In genomic region chr2:133732982-133733670, GRCh38 we compare ENCODE assay signal across 24 cellular contexts.
DNase-seq lines count a peak whose midpoint lies in the region; ATAC-seq and TF ChIP-seq lines count a peak whose summit lies in the region.
"Had no signal": no experiment of that assay in that cellular context is flagged by ENCODE, and none has a peak within 500 bp of the region (broad histone marks: within the 10 kb centered on the region; RNA-seq: fewer than 3 reads in every experiment).

No MANE protein-coding gene starts in this region.

- H3K4me3 ChIP-seq in A673 (ENCODE audit: low read depth, low read length, poor library complexity, severe bottlenecking): no peak overlapping the region
- H3K4me3 ChIP-seq: coronary artery, neural progenitor cell, SJCRH30, thyroid gland had no signal

- no peaks in the 10 kb centered on the region for H3K27me3 ChIP-seq in A673 (replicated peaks; ENCODE audit: insufficient read depth, low read depth, low read length, poor library complexity)
- H3K27me3 ChIP-seq: neural progenitor cell, SJCRH30, thyroid gland had no signal

- POLR2A ChIA-PET in A673 (lab: Charles Lee; ENCODE audit: low non-redundant PET): no interaction called here

- H3K9me3 Mint-ChIP-seq in activated T-helper 17 cell treated with anti-CD3 and anti-CD28 coated beads, Interleukin-2, amount 50 U/mL, for 72 hours: no peaks in the 10 kb centered on the region

- DNase-seq in A673 (ENCODE audit: low spot score) (peak; percentile 12), GM04503 (ENCODE audit: low read depth) (peak; percentile 39), islet precursor cell (peak; percentile 66), SKM-1 treated with dmso at 0.1 percent for 144 hours (lab: John Stamatoyannopoulos, UW; ENCODE audit: unreplicated experiment) (no peak)
- DNase-seq in stimulated activated naive CD4-positive, alpha-beta T cell treated with Interleukin-2 at 50 U/mL for 16 hours (lab: John Stamatoyannopoulos, UW): no peak
- DNase-seq: activated CD4-positive, alpha-beta memory T cell treated with anti-CD3 and anti-CD28 coated beads for 36 hours; activated CD8-positive, alpha-beta memory T cell treated with anti-CD3 and anti-CD28 coated beads, Interleukin-2, amount 50 U/mL, for 4 hours; DND-41; effector memory CD8-positive, alpha-beta T cell; KBM-7; NCI-H1417 treated with DMSO at 0.1 percent for 48 hours; NCI-H2081 treated with DMSO at 0.1 percent for 48 hours; NCI-H446; NCI-H774; SJCRH30; stimulated activated naive CD8-positive, alpha-beta T cell treated with anti-CD3 and anti-CD28 coated beads, Interleukin-15, amount 100 ng/mL, for 72 hours; thyroid gland had no signal

- no peak for TF ChIP-seq CTCF in A673 (conservative IDR thresholded peaks at IDR 0.05; ENCODE audit: low read depth, low read length)

- no peak overlapping the region for H3K27ac Mint-ChIP-seq in activated T-helper 17 cell treated with anti-CD3 and anti-CD28 coated beads, Interleukin-2, amount 50 U/mL, for 72 hours
- H3K27ac Mint-ChIP-seq: activated CD4-positive, alpha-beta memory T cell treated with anti-CD3 and anti-CD28 coated beads for 36 hours; activated naive CD4-positive, alpha-beta T cell treated with anti-CD3 and anti-CD28 coated beads, Interleukin-2, amount 50 U/mL, for 24 hours; CD14-positive monocyte; effector memory CD8-positive, alpha-beta T cell; neural progenitor cell; progenitor cell of endocrine pancreas; stimulated activated naive CD8-positive, alpha-beta T cell treated with anti-CD3 and anti-CD28 coated beads, Interleukin-15, amount 100 ng/mL, for 72 hours had no signal

- CTCF ChIA-PET in A673 (lab: Charles Lee): no interaction called here

- no TSS peak for BruUV-seq in A673 (replicated peaks; lab: Mats Ljungman, UMichigan)

- H3K4me1 ChIP-seq in A673 (ENCODE audit: insufficient read depth, low read length, poor library complexity, severe bottlenecking): no peaks in the 10 kb centered on the region
- H3K4me1 ChIP-seq: neural progenitor cell, SJCRH30, thyroid gland had no signal

- H3K4me1 Mint-ChIP-seq in activated T-helper 17 cell treated with anti-CD3 and anti-CD28 coated beads, Interleukin-2, amount 50 U/mL, for 72 hours: no peaks in the 10 kb centered on the region
- H3K4me1 Mint-ChIP-seq: activated naive CD4-positive, alpha-beta T cell treated with anti-CD3 and anti-CD28 coated beads, Interleukin-2, amount 50 U/mL, for 24 hours; CD14-positive monocyte; neural progenitor cell; stimulated activated naive CD8-positive, alpha-beta T cell treated with anti-CD3 and anti-CD28 coated beads, Interleukin-15, amount 100 ng/mL, for 72 hours had no signal

- H3K9me3 ChIP-seq in A673 (ENCODE audit: low read depth, low read length, poor library complexity, severe bottlenecking): no peaks in the 10 kb centered on the region
- H3K9me3 ChIP-seq: SJCRH30, thyroid gland had no signal

- no peaks in the 10 kb centered on the region for H3K36me3 ChIP-seq in A673 (ENCODE audit: insufficient read depth, low read length, poor library complexity, severe bottlenecking)
- H3K36me3 ChIP-seq: neural progenitor cell, SJCRH30, thyroid gland had no signal

- H3K36me3 Mint-ChIP-seq in activated T-helper 17 cell treated with anti-CD3 and anti-CD28 coated beads, Interleukin-2, amount 50 U/mL, for 72 hours (ENCODE audit: low read depth): no peaks in the 10 kb centered on the region
- H3K36me3 Mint-ChIP-seq: activated CD4-positive, alpha-beta memory T cell treated with anti-CD3 and anti-CD28 coated beads for 36 hours; activated naive CD4-positive, alpha-beta T cell treated with anti-CD3 and anti-CD28 coated beads, Interleukin-2, amount 50 U/mL, for 24 hours; CD14-positive monocyte had no signal

- intact Hi-C loops in A673 (cut with micrococcal nuclease; ENCODE audit: unreplicated experiment): no loop called here

- ATAC-seq in activated T-helper 17 cell treated with anti-CD3 and anti-CD28 coated beads, Interleukin-2, amount 50 U/mL, for 72 hours (replicated peaks): peak; percentile 23
- ATAC-seq in HG02938 (IDR thresholded peaks at IDR 0.05; ENCODE audit: unreplicated experiment): no peak
- ATAC-seq: effector memory CD8-positive, alpha-beta T cell; stimulated activated naive CD8-positive, alpha-beta T cell treated with anti-CD3 and anti-CD28 coated beads, Interleukin-15, amount 100 ng/mL, for 72 hours had no signal

- no peak overlapping the region for H3K4me3 Mint-ChIP-seq in activated T-helper 17 cell treated with anti-CD3 and anti-CD28 coated beads, Interleukin-2, amount 50 U/mL, for 72 hours
- H3K4me3 Mint-ChIP-seq: activated CD4-positive, alpha-beta memory T cell treated with anti-CD3 and anti-CD28 coated beads for 36 hours; activated naive CD4-positive, alpha-beta T cell treated with anti-CD3 and anti-CD28 coated beads, Interleukin-2, amount 50 U/mL, for 24 hours; CD14-positive monocyte; effector memory CD8-positive, alpha-beta T cell; neural progenitor cell; stimulated activated naive CD8-positive, alpha-beta T cell treated with anti-CD3 and anti-CD28 coated beads, Interleukin-15, amount 100 ng/mL, for 72 hours had no signal

- H3K27me3 Mint-ChIP-seq in activated T-helper 17 cell treated with anti-CD3 and anti-CD28 coated beads, Interleukin-2, amount 50 U/mL, for 72 hours: peaks cover 12% of the 10 kb centered on the region
- H3K27me3 Mint-ChIP-seq: activated naive CD4-positive, alpha-beta T cell treated with anti-CD3 and anti-CD28 coated beads, Interleukin-2, amount 50 U/mL, for 24 hours; stimulated activated naive CD8-positive, alpha-beta T cell treated with anti-CD3 and anti-CD28 coated beads, Interleukin-15, amount 100 ng/mL, for 72 hours had no signal

- H3K27ac ChIP-seq in A673 (ENCODE audit: low read depth, low read length, poor library complexity, severe bottlenecking): no peak overlapping the region
- H3K27ac ChIP-seq: coronary artery, neural progenitor cell, SJCRH30, thyroid gland had no signal

Comparison
In these comparisons a context has a peak if more than half of its experiments do, and no peak if none do; other contexts are left out.
1. DNase-seq: peak in A673 (single experiment), GM04503 (single experiment) and islet precursor cell (single experiment); none in stimulated activated naive CD4-positive, alpha-beta T cell treated with Interleukin-2 at 50 U/mL for 16 hours (single experiment) and SKM-1 treated with dmso at 0.1 percent for 144 hours (single experiment).